Comparison of ENCODE assay signal across 8 cellular contexts in genomic region chr5:138439537-138440225, GRCh38. TPM values are rescaled to one million over a fixed set of nuclear protein-coding genes. Genes with fewer than 3 reads are reported as not detected.
A peak's percentile ranks its signal among the peaks of the same experiment; 100 is the strongest.
DNase-seq lines count a peak whose midpoint lies in the region; ATAC-seq and TF ChIP-seq lines count a peak whose summit lies in the region.

No MANE protein-coding gene starts in this region.

- H3K4me3 ChIP-seq in H7 (ENCODE audit: insufficient read depth, low read depth, low read length) (peak overlapping the region; percentile 68), ascending aorta (peak overlapping the region; percentile 55 to 76), testis (peak overlapping the region; percentile 38 to 54)

- peaks cover 16 to 26% of the 10 kb centered on the region in 2 donors for H3K4me1 Mint-ChIP-seq in immature natural killer cell

- no peaks in the 10 kb centered on the region for H3K9me3 ChIP-seq in ascending aorta
- no peaks in the 10 kb centered on the region for H3K9me3 ChIP-seq in testis

- WGBS in testis, 2 donors, result 23 to 24% methylated on average over 20 to 21 of the region's 21 CpGs

- intact Hi-C loops in ascending aorta (cut with DNase I), result no loop called here
- intact Hi-C loops in testis (cut with DNase I; ENCODE audit: low total_unique reads), result no loop called here

- peak overlapping the region; percentile 79 to 87 (median 86) for H3K4me3 Mint-ChIP-seq in immature natural killer cell

- peak overlapping the region in 3 of 6 donors; percentile 55 to 85 (median 72) for H3K27ac Mint-ChIP-seq in immature natural killer cell

- H3K4me1 ChIP-seq in ascending aorta, result peaks cover 5 to 16% of the 10 kb centered on the region in 2 donors
- peaks cover 12% of the 10 kb centered on the region for H3K4me1 ChIP-seq in testis

- H3K27me3 Mint-ChIP-seq in immature natural killer cell (ENCODE audit: low read depth in 3 of 3), result peaks cover 0 to 4% (median 4%) of the 10 kb centered on the region in 3 donors

- TF ChIP-seq CTCF in ascending aorta (IDR thresholded peaks at IDR 0.05) (no peak), testis (IDR thresholded peaks at IDR 0.05) (no peak)

- DNase-seq in A172 (ENCODE audit: low spot score), result peak; percentile 7
- peak; percentile 85 for DNase-seq in H7
- DNase-seq in ascending aorta (ENCODE audit: low spot score in 2 of 2), result peak in 1 of 2 donors; percentile 61
- no peak for DNase-seq in immature natural killer cell
- DNase-seq in testis, result no peak
- no peak for DNase-seq in stimulated activated CD4-positive, alpha-beta T cell treated with anti-CD3 and anti-CD28 coated beads, Interleukin-1b, Interleukin-23, amount 100 ng/mL, for 48 hours
- DNase-seq in NCI-H187 (lab: John Stamatoyannopoulos, UW), result no peak

- H3K27me3 ChIP-seq in H7 (ENCODE audit: control insufficient read depth, insufficient read depth, low read length), result no peaks in the 10 kb centered on the region; the same call in 1 of the 2 replicates
- no peaks in the 10 kb centered on the region for H3K27me3 ChIP-seq in ascending aorta
- H3K27me3 ChIP-seq in testis, result no peaks in the 10 kb centered on the region

- no peak for TF ChIP-seq POLR2A in testis (IDR thresholded peaks at IDR 0.05)

- H3K9me3 Mint-ChIP-seq in immature natural killer cell, result no peaks in the 10 kb centered on the region

- H3K27ac ChIP-seq in ascending aorta (peak overlapping the region; percentile 9 to 58), testis (no peak overlapping the region)

- H3K36me3 ChIP-seq in H7 (replicated peaks; ENCODE audit: control insufficient read depth, insufficient read depth, low read length) (peaks cover 10% of the 10 kb centered on the region), ascending aorta (peaks cover 14 to 22% of the 10 kb centered on the region in 2 donors), testis (ENCODE audit: low read depth, missing control alignments) (no peaks in the 10 kb centered on the region)

- peaks cover 4 to 15% (median 9%) of the 10 kb centered on the region in 3 donors for H3K36me3 Mint-ChIP-seq in immature natural killer cell

- ATAC-seq in HG03025 (IDR thresholded peaks at IDR 0.05; ENCODE audit: low FRiP score, unreplicated experiment), result no peak

RNA-seq across cellular contexts. Expression of gene REEP2, which starts 0.8 kb away (rescaled TPM):
- total RNA-seq in A172 (2014; rRNA removed; shearing (Covaris generic)), result 37.7 and 43.5 TPM in 2 replicates
- 18.3 and 20.3 TPM in 2 replicates for total RNA-seq in H7 (2014; rRNA removed; shearing (Covaris generic))
- total RNA-seq in ascending aorta (3.5 TPM), testis (10 to 100 TPM; 15.7 to 18.3 TPM)
- polyA plus RNA-seq in immature natural killer cell (under 1 TPM in 2 of 3 donors, not detected in 1; 0.11 to 0.48 TPM), testis (ENCODE audit: insufficient read depth, low read depth, low replicate concordance) (13.5 TPM)

RNA-seq across cellular contexts. Expression of gene EGR1, which starts 25.6 kb away (rescaled TPM):
- 2.6 and 4.3 TPM in 2 replicates for total RNA-seq in A172 (2014; rRNA removed; shearing (Covaris generic))
- 0.10 and 7.5 TPM in 2 replicates for total RNA-seq in H7 (2014; rRNA removed; shearing (Covaris generic))
- total RNA-seq in ascending aorta (419 TPM), testis (10 to 100 TPM in 1 of 2 donors, 1 to 10 TPM in 1; 8.7 to 11.9 TPM)
- polyA plus RNA-seq in immature natural killer cell (under 1 TPM in 2 of 3 donors, not detected in 1; 0.52 to 0.99 TPM), testis (ENCODE audit: insufficient read depth, low read depth, low replicate concordance) (63.6 TPM)

Comparison
In these comparisons a context has a peak if more than half of its experiments do, and no peak if none do; other contexts are left out.
1. DNase-seq: peak in A172 (single experiment) and H7 (single experiment); none in immature natural killer cell (0 of 3), testis (single experiment), stimulated activated CD4-positive, alpha-beta T cell treated with anti-CD3 and anti-CD28 coated beads, Interleukin-1b, Interleukin-23, amount 100 ng/mL, for 48 hours (single experiment) and NCI-H187 (0 of 2).
2. H3K27ac ChIP-seq: peak in ascending aorta (2 of 2); none in testis (0 of 2).
3. RNA of gene EGR1, which starts 25.6 kb away (total RNA-seq): 419 TPM in ascending aorta (single experiment); 8.7 to 11.9 TPM in testis, 2.6 to 4.3 TPM in A172 and 0.10 to 7.5 TPM in H7; every median in the first group is over 10 times any median in the second.
4. Peak in every context shown above with its lines, with median percentiles within 50 percentile points of each other: H3K4me3 ChIP-seq.